In the genomic region with DNA sequence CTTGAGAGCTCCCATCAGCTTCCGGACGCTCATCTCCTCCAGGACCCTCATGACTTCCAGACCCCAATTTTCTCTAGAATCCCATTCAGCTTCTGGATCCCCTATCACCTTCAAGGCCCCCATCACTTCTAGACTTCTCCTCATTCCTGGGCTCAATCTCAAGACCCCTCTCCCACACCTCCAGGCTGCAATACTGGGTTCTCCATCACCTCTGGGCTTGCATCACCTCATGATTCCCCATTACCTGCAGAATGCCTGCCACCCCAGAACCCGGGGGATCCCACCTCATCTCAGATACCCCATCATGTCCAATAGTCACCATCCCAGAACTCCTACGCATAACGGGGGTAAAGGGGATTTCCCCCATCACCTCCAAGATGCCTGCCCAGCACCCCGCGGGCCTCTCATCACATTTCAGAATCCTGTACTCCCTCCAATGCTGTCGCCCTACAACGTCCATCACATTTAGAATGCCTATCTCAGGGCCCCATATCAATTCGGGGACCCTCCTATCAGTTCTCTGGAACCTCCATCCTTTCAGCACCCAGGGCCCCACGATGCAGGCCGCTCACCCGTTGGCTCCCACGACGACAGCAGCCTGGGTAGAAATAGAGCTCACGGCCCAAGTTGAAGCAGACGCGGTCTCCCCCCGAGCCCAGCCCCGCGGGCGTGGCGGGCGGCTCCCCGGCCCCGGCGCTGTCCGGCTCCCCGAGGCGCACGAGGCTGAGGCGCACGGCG, we compare ENCODE assay signal across 1 cellular context.
TF ChIP-seq lines count a peak whose summit lies in the region.

No MANE protein-coding gene starts in this region.

TF ChIP-seq in K562, 482 proteins besides CTCF, POLR2A, EP300 and RAD21:
- TF ChIP-seq ZNF584 (CRISPR knock-in tag; IDR thresholded peaks at IDR 0.05; ENCODE audit: low read depth): no peak
- TF ChIP-seq NONO (IDR thresholded peaks at IDR 0.05; ENCODE audit: low read depth in 2 of 2, low read length in 1 of 2): no peak
- TF ChIP-seq, protein P1, sequence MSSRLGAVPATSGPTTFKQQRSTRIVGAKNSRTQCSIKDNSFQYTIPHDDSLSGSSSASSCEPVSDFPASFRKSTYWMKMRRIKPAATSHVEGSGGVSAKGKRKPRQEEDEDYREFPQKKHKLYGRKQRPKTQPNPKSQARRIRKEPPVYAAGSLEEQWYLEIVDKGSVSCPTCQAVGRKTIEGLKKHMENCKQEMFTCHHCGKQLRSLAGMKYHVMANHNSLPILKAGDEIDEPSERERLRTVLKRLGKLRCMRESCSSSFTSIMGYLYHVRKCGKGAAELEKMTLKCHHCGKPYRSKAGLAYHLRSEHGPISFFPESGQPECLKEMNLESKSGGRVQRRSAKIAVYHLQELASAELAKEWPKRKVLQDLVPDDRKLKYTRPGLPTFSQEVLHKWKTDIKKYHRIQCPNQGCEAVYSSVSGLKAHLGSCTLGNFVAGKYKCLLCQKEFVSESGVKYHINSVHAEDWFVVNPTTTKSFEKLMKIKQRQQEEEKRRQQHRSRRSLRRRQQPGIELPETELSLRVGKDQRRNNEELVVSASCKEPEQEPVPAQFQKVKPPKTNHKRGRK (tag; IDR thresholded peaks at IDR 0.05): no peak
- 0 out of 2 replicates have a peak, but pooled peaks have one; percentile 27 for TF ChIP-seq RUNX1 (IDR thresholded peaks at IDR 0.05; ENCODE audit: low read depth)
- no peak for TF ChIP-seq ZNF668 (CRISPR knock-in tag; IDR thresholded peaks at IDR 0.05)
- TF ChIP-seq, protein P2, sequence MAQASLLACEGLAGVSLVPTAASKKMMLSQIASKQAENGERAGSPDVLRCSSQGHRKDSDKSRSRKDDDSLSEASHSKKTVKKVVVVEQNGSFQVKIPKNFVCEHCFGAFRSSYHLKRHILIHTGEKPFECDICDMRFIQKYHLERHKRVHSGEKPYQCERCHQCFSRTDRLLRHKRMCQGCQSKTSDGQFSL (CRISPR knock-in tag; IDR thresholded peaks at IDR 0.05): no peak
- TF ChIP-seq, protein P2 (tag; IDR thresholded peaks at IDR 0.05): no peak
- no peak for TF ChIP-seq ZNF311 (CRISPR knock-in tag; IDR thresholded peaks at IDR 0.05)
- peak; percentile 12 for TF ChIP-seq KDM5B (IDR thresholded peaks at IDR 0.05; ENCODE audit: insufficient replicate concordance, low read depth, low read length)
- no peak for TF ChIP-seq ADNP (tag; IDR thresholded peaks at IDR 0.05)
- peak; percentile 45 for TF ChIP-seq CHD1 (IDR thresholded peaks at IDR 0.05; ENCODE audit: low read length)
- TF ChIP-seq ZNF445 (CRISPR knock-in tag; IDR thresholded peaks at IDR 0.05; ENCODE audit: low read depth): no peak
